Comparison of ENCODE assay signal across 11 cellular contexts in genomic region chr3:41660510-41660909, GRCh38.
"Had no signal": no experiment of that assay in that cellular context is flagged by ENCODE, and none has a peak within 500 bp of the region (broad histone marks: within the 10 kb centered on the region; RNA-seq: fewer than 3 reads in every experiment).

No MANE protein-coding gene starts in this region.

- H3K4me1 ChIP-seq: HAP-1 had no signal

- H3K36me3 ChIP-seq: HAP-1 had no signal

- H3K9ac ChIP-seq: GM23248 had no signal

- ATAC-seq: GM23338, HCT116 had no signal

- H3K9me3 ChIP-seq: HAP-1 had no signal

- H3K27ac ChIP-seq: GM23248 had no signal

- H2AFZ ChIP-seq: GM23248, GM23338 had no signal

- H3K4me3 ChIP-seq: GM23248, GM23338, HAP-1 had no signal

- H3K4me2 ChIP-seq: GM23338 had no signal

- FAIRE-seq: H1, H54 had no signal

- DNase-seq: GM23248, GOT3, H7, H9, HCEC 1CT, HFFc6 had no signal
